ENCODE assay signal across 9 cellular contexts in the genomic region with DNA sequence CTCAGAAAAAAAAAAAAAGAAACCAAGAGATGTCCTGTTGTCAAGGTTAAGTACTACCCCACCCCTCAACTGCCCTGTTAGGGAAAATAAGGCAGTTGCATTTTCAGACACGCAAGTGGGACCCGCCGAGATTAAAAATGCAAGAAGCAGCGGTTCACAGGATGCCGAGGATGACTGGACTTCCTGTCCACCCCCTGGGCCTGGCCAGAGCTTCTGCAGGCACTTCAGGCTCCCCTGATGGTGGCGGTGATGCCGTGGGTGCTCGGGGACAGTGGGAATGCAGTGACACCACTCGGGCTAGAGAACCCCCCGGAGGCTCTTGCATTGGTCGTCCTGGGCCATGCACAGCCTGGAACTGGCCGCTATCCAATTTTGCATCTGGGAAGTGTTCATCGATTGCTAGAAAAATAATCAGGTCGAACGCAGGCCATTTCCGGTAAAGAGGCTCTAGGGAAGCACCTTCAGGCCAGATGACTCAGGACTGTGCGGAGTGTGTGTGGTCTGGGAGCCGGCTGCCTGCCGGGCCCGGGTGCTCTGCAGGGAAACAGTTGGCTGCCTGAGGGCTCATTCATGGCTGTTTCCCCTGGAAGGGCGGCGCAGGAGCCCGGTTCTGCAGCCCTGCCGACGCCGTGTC. TPM values are rescaled to one million over a fixed set of nuclear protein-coding genes. Genes with fewer than 3 reads are reported as not detected.
DNase-seq lines count a peak whose midpoint lies in the region; ATAC-seq and TF ChIP-seq lines count a peak whose summit lies in the region.
"Had no signal": no experiment of that assay in that cellular context is flagged by ENCODE, and none has a peak within 500 bp of the region (broad histone marks: within the 10 kb centered on the region; RNA-seq: fewer than 3 reads in every experiment).

No MANE protein-coding gene starts in this region.

- no peak overlapping the region for H3K9ac ChIP-seq in neural progenitor cell

- no peak overlapping the region for H3K4me2 ChIP-seq in neural progenitor cell

- H3K9me3 Mint-ChIP-seq in stimulated activated memory B cell treated with anti-CD40 and anti-IgM and Interleukin-4, amounts not matched to agents 10 μg/mL and 1 μg/mL and 100 μg/mL, for 72 hours, result no peaks in the 10 kb centered on the region
- H3K9me3 Mint-ChIP-seq in neural progenitor cell, result peaks cover 5% of the 10 kb centered on the region

- ATAC-seq in foreskin keratinocyte, result peak; percentile 84
- ATAC-seq in stimulated activated memory B cell treated with anti-CD40 and anti-IgM and Interleukin-4, amounts not matched to agents 10 μg/mL and 1 μg/mL and 100 μg/mL, for 72 hours, result peak; percentile 71
- ATAC-seq in HG02870 (IDR thresholded peaks at IDR 0.05; ENCODE audit: unreplicated experiment), result no peak

- no peaks in the 10 kb centered on the region for H3K79me2 ChIP-seq in neural progenitor cell (ENCODE audit: low read depth)

- peaks cover 49% of the 10 kb centered on the region for H3K27me3 Mint-ChIP-seq in stimulated activated memory B cell treated with anti-CD40 and anti-IgM and Interleukin-4, amounts not matched to agents 10 μg/mL and 1 μg/mL and 100 μg/mL, for 72 hours
- H3K27me3 Mint-ChIP-seq in neural progenitor cell (ENCODE audit: insufficient read depth, low read depth), result peaks cover 7% of the 10 kb centered on the region

- H3K27me3 ChIP-seq in SJCRH30 (no peaks in the 10 kb centered on the region), foreskin keratinocyte (peaks cover 7% of the 10 kb centered on the region), neural progenitor cell (no peaks in the 10 kb centered on the region)

- H4K20me1 ChIP-seq in neural progenitor cell (ENCODE audit: low read depth), result no peaks in the 10 kb centered on the region

- no peak overlapping the region for H2AFZ ChIP-seq in neural progenitor cell (replicated peaks)

- H3K36me3 ChIP-seq in SJCRH30 (no peaks in the 10 kb centered on the region), neural progenitor cell (no peaks in the 10 kb centered on the region)

- peak overlapping the region; percentile 9 for H3K4me3 Mint-ChIP-seq in stimulated activated memory B cell treated with anti-CD40 and anti-IgM and Interleukin-4, amounts not matched to agents 10 μg/mL and 1 μg/mL and 100 μg/mL, for 72 hours
- H3K4me3 Mint-ChIP-seq in neural progenitor cell, result no peak overlapping the region

- no peak for TF ChIP-seq CTCF in foreskin keratinocyte (conservative IDR thresholded peaks at IDR 0.05)
- TF ChIP-seq CTCF in neural progenitor cell (IDR thresholded peaks at IDR 0.05), result no peak

- peaks cover 11% of the 10 kb centered on the region for H3K4me1 Mint-ChIP-seq in stimulated activated memory B cell treated with anti-CD40 and anti-IgM and Interleukin-4, amounts not matched to agents 10 μg/mL and 1 μg/mL and 100 μg/mL, for 72 hours
- no peaks in the 10 kb centered on the region for H3K4me1 Mint-ChIP-seq in neural progenitor cell

- no peaks in the 10 kb centered on the region for H3K36me3 Mint-ChIP-seq in stimulated activated memory B cell treated with anti-CD40 and anti-IgM and Interleukin-4, amounts not matched to agents 10 μg/mL and 1 μg/mL and 100 μg/mL, for 72 hours
- H3K36me3 Mint-ChIP-seq in neural progenitor cell, result no peaks in the 10 kb centered on the region

- no peak overlapping the region for H3K27ac Mint-ChIP-seq in stimulated activated memory B cell treated with anti-CD40 and anti-IgM and Interleukin-4, amounts not matched to agents 10 μg/mL and 1 μg/mL and 100 μg/mL, for 72 hours
- no peak overlapping the region for H3K27ac Mint-ChIP-seq in neural progenitor cell

- no peaks in the 10 kb centered on the region for H3F3A ChIP-seq in neural progenitor cell (ENCODE audit: low read depth)

- peak overlapping the region; percentile 52; the same call in 1 of the 2 replicates for H3K27ac ChIP-seq in SJCRH30
- H3K27ac ChIP-seq in foreskin keratinocyte, result no peak overlapping the region
- no peak overlapping the region for H3K27ac ChIP-seq in neural progenitor cell
- H3K27ac ChIP-seq: 22Rv1 had no signal

- peak; percentile 15 for DNase-seq in DMS153 (lab: John Stamatoyannopoulos, UW)
- DNase-seq in DMS153 treated with DMSO at 0.1 percent for 48 hours (lab: John Stamatoyannopoulos, UW; ENCODE audit: unreplicated experiment), result no peak
- DNase-seq in SJCRH30, result peak; percentile 79 to 82
- peak; percentile 24 to 44 for DNase-seq in foreskin keratinocyte
- DNase-seq in NCI-H748 treated with DMSO at 0.1 percent for 48 hours (lab: John Stamatoyannopoulos, UW), result no peak
- DNase-seq in neural progenitor cell (ENCODE audit: low spot score), result no peak

- H3K4me3 ChIP-seq in SJCRH30, result peak overlapping the region; percentile 58
- H3K4me3 ChIP-seq in neural progenitor cell, result no peak overlapping the region

- H3K4me1 ChIP-seq in SJCRH30 (no peaks in the 10 kb centered on the region), foreskin keratinocyte (no peaks in the 10 kb centered on the region), neural progenitor cell (no peaks in the 10 kb centered on the region)

- no peaks in the 10 kb centered on the region for H3K9me3 ChIP-seq in SJCRH30 (replicated peaks)
- no peaks in the 10 kb centered on the region for H3K9me3 ChIP-seq in neural progenitor cell (ENCODE audit: low read depth)

RNA-seq across cellular contexts. Expression of a gene that starts 13.4 kb away (rescaled TPM):
- 0.34 and 0.48 TPM in 2 replicates for total RNA-seq in SJCRH30 (2014; rRNA removed; shearing (Covaris generic))
- total RNA-seq in foreskin keratinocyte, result 0.48 and 0.56 TPM in 2 replicates
- 0.10 and 0.17 TPM in 2 replicates for polyA plus RNA-seq in foreskin keratinocyte
- 0.11 and 0.50 TPM in 2 replicates for total RNA-seq in neural progenitor cell (ENCODE audit: low replicate concordance)

Comparison
In these comparisons a context has a peak if more than half of its experiments do, and no peak if none do; other contexts are left out.
1. DNase-seq: peak in DMS153 (single experiment), SJCRH30 (2 of 2) and foreskin keratinocyte (2 of 2); none in DMS153 treated with DMSO at 0.1 percent for 48 hours (single experiment), NCI-H748 treated with DMSO at 0.1 percent for 48 hours (single experiment) and neural progenitor cell (single experiment).